7 cellular contexts compared by ENCODE assay signal in the genomic region with DNA sequence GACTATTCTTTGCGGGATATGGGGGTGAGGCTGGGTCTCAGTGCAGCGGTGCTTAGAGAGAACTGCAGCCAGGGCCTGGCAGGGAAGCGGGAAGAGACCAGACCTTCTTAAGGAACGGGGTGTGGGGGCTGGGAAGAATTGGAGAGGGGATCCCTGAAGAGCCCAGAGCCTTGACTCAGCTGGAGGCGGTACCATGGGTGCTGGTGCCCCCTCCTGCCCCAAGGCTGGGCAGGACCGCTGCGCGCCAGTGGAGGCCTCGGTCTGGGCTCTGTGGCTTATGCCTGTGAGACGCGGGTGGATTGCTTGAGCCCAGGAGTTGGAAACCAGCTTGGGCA. TPM values are rescaled to one million over a fixed set of nuclear protein-coding genes. Genes with fewer than 3 reads are reported as not detected.
DNase-seq lines count a peak whose midpoint lies in the region; ATAC-seq and TF ChIP-seq lines count a peak whose summit lies in the region.
"Had no signal": no experiment of that assay in that cellular context is flagged by ENCODE, and none has a peak within 500 bp of the region (broad histone marks: within the 10 kb centered on the region; RNA-seq: fewer than 3 reads in every experiment).

No MANE protein-coding gene starts in this region.

- CTCF ChIA-PET in activated B cell treated with CpG ODN at 0.5 μM for 24 hours (lab: Charles Lee), result interaction anchor here (1.9 to 14.9 kb wide), 2 partner anchors 18 kb away, joined by 14 to 571 read pairs; no protein-coding TSS in a partner anchor

- intact Hi-C loops in activated B cell treated with CpG ODN at 0.5 μM for 24 hours (cut with micrococcal nuclease) (loop anchor here (5.0 kb wide), 1 partner anchor 190 kb away; a partner anchor contains a TSS), lower lobe of right lung (cut with DNase I) (no loop called here)

- H3K27ac ChIP-seq in CD4-positive, CD25-positive, alpha-beta regulatory T cell (ENCODE audit: insufficient read depth, low read length, poor library complexity, severe bottlenecking), result peak overlapping the region; percentile 98
- peak overlapping the region; percentile 99 for H3K27ac ChIP-seq in lower lobe of right lung

- no peaks in the 10 kb centered on the region for H3K36me3 ChIP-seq in CD4-positive, CD25-positive, alpha-beta regulatory T cell (ENCODE audit: control insufficient read depth, insufficient read depth, low read length)
- H3K36me3 ChIP-seq in lower lobe of right lung, result peaks cover 43% of the 10 kb centered on the region

- H3K36me3 Mint-ChIP-seq in CD4-positive, CD25-positive, alpha-beta regulatory T cell, result no peaks in the 10 kb centered on the region
- peaks cover 18% of the 10 kb centered on the region for H3K36me3 Mint-ChIP-seq in activated B cell treated with CpG ODN at 0.5 μM for 24 hours (ENCODE audit: low read depth)

- H3K4me1 Mint-ChIP-seq in CD4-positive, CD25-positive, alpha-beta regulatory T cell, result peaks cover 6 to 66% (median 22%) of the 10 kb centered on the region in 4 donors
- H3K4me1 Mint-ChIP-seq in activated B cell treated with CpG ODN at 0.5 μM for 24 hours, result peaks cover 61% of the 10 kb centered on the region

- H3K9me3 Mint-ChIP-seq in CD4-positive, CD25-positive, alpha-beta regulatory T cell, result no peaks in the 10 kb centered on the region
- H3K9me3 Mint-ChIP-seq in activated B cell treated with CpG ODN at 0.5 μM for 24 hours, result no peaks in the 10 kb centered on the region

- TF ChIP-seq CTCF in activated B cell treated with CpG ODN at 0.5 μM for 24 hours (IDR thresholded peaks at IDR 0.05), result no peak
- TF ChIP-seq CTCF in lower lobe of right lung (IDR thresholded peaks at IDR 0.05), result no peak

- no peaks in the 10 kb centered on the region for H3K27me3 ChIP-seq in CD4-positive, CD25-positive, alpha-beta regulatory T cell (ENCODE audit: control insufficient read depth, insufficient read depth, low read length)
- H3K27me3 ChIP-seq in lower lobe of right lung (ENCODE audit: low read depth), result no peaks in the 10 kb centered on the region

- POLR2A ChIA-PET in activated B cell treated with CpG ODN at 0.5 μM for 24 hours (lab: Charles Lee), result interaction anchor here (0.7 to 24.6 kb wide), 6 partner anchors 8 to 90 kb away, joined by 3 to 1516 read pairs (median 76); a partner anchor contains a TSS

- no peaks in the 10 kb centered on the region for H3K9me3 ChIP-seq in CD4-positive, CD25-positive, alpha-beta regulatory T cell (ENCODE audit: control insufficient read depth in 2 of 2, low read length in 2 of 2)
- H3K9me3 ChIP-seq in lower lobe of right lung, result no peaks in the 10 kb centered on the region

- peak overlapping the region; percentile 92 to 99 (median 97) for H3K27ac Mint-ChIP-seq in CD4-positive, CD25-positive, alpha-beta regulatory T cell
- H3K27ac Mint-ChIP-seq in activated B cell treated with CpG ODN at 0.5 μM for 24 hours, result peak overlapping the region; percentile 96

- H3K4me3 Mint-ChIP-seq in CD4-positive, CD25-positive, alpha-beta regulatory T cell, result peak overlapping the region; percentile 44 to 99 (median 86)
- H3K4me3 Mint-ChIP-seq in activated B cell treated with CpG ODN at 0.5 μM for 24 hours, result no peak overlapping the region

- H3K4me3 ChIP-seq in CD4-positive, CD25-positive, alpha-beta regulatory T cell (ENCODE audit: low read depth, low read length), result no peak overlapping the region
- H3K4me3 ChIP-seq in lower lobe of right lung, result no peak overlapping the region

- peaks cover 59% of the 10 kb centered on the region for H3K4me1 ChIP-seq in CD4-positive, CD25-positive, alpha-beta regulatory T cell (ENCODE audit: control insufficient read depth, insufficient read depth, low read length, poor library complexity, severe bottlenecking)
- H3K4me1 ChIP-seq in lower lobe of right lung, result peaks cover 53% of the 10 kb centered on the region

- no peak for ATAC-seq in CD4-positive, CD25-positive, alpha-beta regulatory T cell (ENCODE audit: low read depth in 2 of 2)
- ATAC-seq in activated B cell treated with CpG ODN at 0.5 μM for 24 hours (ENCODE audit: low read depth) (no peak), lower lobe of right lung (no peak), HG03139 (IDR thresholded peaks at IDR 0.05; ENCODE audit: unreplicated experiment) (no peak)

- no peak for DNase-seq in CD4-positive, CD25-positive, alpha-beta regulatory T cell
- DNase-seq in activated B cell treated with CpG ODN at 0.5 μM for 24 hours (no peak), lower lobe of right lung (peak; percentile 45), NCI-H510A (lab: John Stamatoyannopoulos, UW) (no peak)
- DNase-seq in stimulated activated CD4-positive, alpha-beta T cell treated with anti-CD3 and anti-CD28 coated beads, Interleukin-4, amount 100 ng/mL, for 24 hours, result no peak
- DNase-seq: SIG-M5 had no signal

- H3K27me3 Mint-ChIP-seq in CD4-positive, CD25-positive, alpha-beta regulatory T cell, result no peaks in the 10 kb centered on the region
- H3K27me3 Mint-ChIP-seq in activated B cell treated with CpG ODN at 0.5 μM for 24 hours, result no peaks in the 10 kb centered on the region

RNA-seq across cellular contexts. Expression of a gene that starts 1.3 kb away (rescaled TPM):
- not detected for total RNA-seq in CD4-positive, CD25-positive, alpha-beta regulatory T cell
- not detected for polyA plus RNA-seq in CD4-positive, CD25-positive, alpha-beta regulatory T cell
- total RNA-seq in activated B cell treated with CpG ODN at 0.5 μM for 24 hours, result not detected in 2 replicates
- total RNA-seq in lower lobe of right lung, result not detected

RNA-seq across cellular contexts. Expression of a gene that starts 1.5 kb away (rescaled TPM):
- total RNA-seq in CD4-positive, CD25-positive, alpha-beta regulatory T cell, result 186 TPM
- polyA plus RNA-seq in CD4-positive, CD25-positive, alpha-beta regulatory T cell, result 100 to 1,000 TPM; 310 to 410 (median 340) TPM
- 54.8 and 63.4 TPM in 2 replicates for total RNA-seq in activated B cell treated with CpG ODN at 0.5 μM for 24 hours
- 181 TPM for total RNA-seq in lower lobe of right lung

RNA-seq across cellular contexts. Expression of a gene that starts 8.9 kb away (rescaled TPM):
- 174 TPM for total RNA-seq in CD4-positive, CD25-positive, alpha-beta regulatory T cell
- 100 to 1,000 TPM; 261 to 321 (median 291) TPM for polyA plus RNA-seq in CD4-positive, CD25-positive, alpha-beta regulatory T cell
- total RNA-seq in activated B cell treated with CpG ODN at 0.5 μM for 24 hours, result 371 and 393 TPM in 2 replicates
- 209 TPM for total RNA-seq in lower lobe of right lung

RNA-seq across cellular contexts. Expression of a gene that starts 14.5 kb away (rescaled TPM):
- 27.5 TPM for total RNA-seq in CD4-positive, CD25-positive, alpha-beta regulatory T cell
- under 1 TPM; 0.17 to 0.82 (median 0.53) TPM for polyA plus RNA-seq in CD4-positive, CD25-positive, alpha-beta regulatory T cell
- 42.8 and 50.9 TPM in 2 replicates for total RNA-seq in activated B cell treated with CpG ODN at 0.5 μM for 24 hours
- 123 TPM for total RNA-seq in lower lobe of right lung

RNA-seq across cellular contexts. Expression of a gene that starts 27.9 kb away (rescaled TPM):
- total RNA-seq in CD4-positive, CD25-positive, alpha-beta regulatory T cell, result 88.2 TPM
- polyA plus RNA-seq in CD4-positive, CD25-positive, alpha-beta regulatory T cell, result 10 to 100 TPM; 18.1 to 24.8 (median 22.7) TPM
- total RNA-seq in activated B cell treated with CpG ODN at 0.5 μM for 24 hours (20.9 and 31.0 TPM in 2 replicates), lower lobe of right lung (41.9 TPM)
